In the genomic region with DNA sequence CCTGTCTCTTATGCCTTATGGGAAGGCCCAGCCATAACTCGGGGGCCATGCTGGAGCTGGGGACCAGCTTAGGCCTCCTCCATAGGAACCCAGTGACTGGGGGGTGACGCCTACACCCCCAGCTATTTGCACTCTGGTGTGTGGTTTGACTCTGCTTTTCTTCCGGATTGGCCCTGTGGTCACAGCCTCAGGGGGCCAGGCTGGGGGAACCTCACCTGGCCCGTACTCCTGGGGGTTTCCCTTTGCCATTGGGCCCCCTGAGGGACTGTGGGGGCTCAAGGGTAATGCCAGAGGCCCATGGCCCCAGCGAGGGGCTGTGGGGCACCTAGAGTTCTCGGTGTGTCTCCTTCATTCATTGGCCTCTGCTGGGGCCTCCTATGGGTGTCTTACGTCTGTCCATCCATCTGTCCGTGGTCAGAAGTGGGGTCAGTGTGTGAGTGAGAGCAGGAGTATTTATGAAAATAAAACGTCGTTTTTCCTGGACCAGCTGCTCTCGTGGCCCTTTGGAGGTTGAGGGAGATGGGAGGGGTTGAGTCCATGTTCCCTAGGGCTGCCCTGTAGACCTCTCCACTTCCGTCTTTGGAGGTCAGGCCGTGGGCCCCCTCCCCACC, we compare ENCODE assay signal across 8 cellular contexts. TPM values are rescaled to one million over a fixed set of nuclear protein-coding genes. Genes with fewer than 3 reads are reported as not detected.
DNase-seq lines count a peak whose midpoint lies in the region; ATAC-seq and TF ChIP-seq lines count a peak whose summit lies in the region.

No MANE protein-coding gene starts in this region.

- no peaks in the 10 kb centered on the region for H3K79me2 ChIP-seq in SU-DHL-6 (ENCODE audit: insufficient read depth, low read length)

- no peaks in the 10 kb centered on the region for H3K27me3 ChIP-seq in SU-DHL-6 (ENCODE audit: low read length)
- no peaks in the 10 kb centered on the region for H3K27me3 ChIP-seq in right cardiac atrium (ENCODE audit: control insufficient read depth, insufficient read depth)
- H3K27me3 ChIP-seq in HAP-1 (ENCODE audit: low read depth), result no peaks in the 10 kb centered on the region

- peak overlapping the region; percentile 55 for H3K4me2 ChIP-seq in SU-DHL-6 (ENCODE audit: low read depth, low read length, poor library complexity, severe bottlenecking)

- no peak overlapping the region for H2AFZ ChIP-seq in SU-DHL-6 (ENCODE audit: low read depth, low read length, severe bottlenecking)

- peak overlapping the region; percentile 73 for H3K4me3 Mint-ChIP-seq in stimulated activated naive CD8-positive, alpha-beta T cell treated with anti-CD3 and anti-CD28 coated beads, Interleukin-15, Interleukin-2, amounts not matched to agents 100 ng/mL and 50 ng/mL, for 24 hours

- WGBS in right cardiac atrium, result 30% methylated on average over 13 of the region's 13 CpGs

- ATAC-seq in HG02884 (IDR thresholded peaks at IDR 0.05; ENCODE audit: unreplicated experiment) (peak; percentile 39), right cardiac atrium (no peak)

- H4K20me1 ChIP-seq in SU-DHL-6 (ENCODE audit: low read depth, low read length), result no peaks in the 10 kb centered on the region

- H3K9ac ChIP-seq in SU-DHL-6 (ENCODE audit: low read length), result peak overlapping the region; percentile 47

- H3K36me3 ChIP-seq in SU-DHL-6 (ENCODE audit: low read length) (no peaks in the 10 kb centered on the region), HAP-1 (replicated peaks) (peaks cover 14% of the 10 kb centered on the region)

- H3K36me3 Mint-ChIP-seq in stimulated activated naive CD8-positive, alpha-beta T cell treated with anti-CD3 and anti-CD28 coated beads, Interleukin-15, Interleukin-2, amounts not matched to agents 100 ng/mL and 50 ng/mL, for 24 hours (ENCODE audit: low read depth), result peaks cover 5% of the 10 kb centered on the region

- no peaks in the 10 kb centered on the region for H3K9me3 ChIP-seq in SU-DHL-6 (ENCODE audit: insufficient read depth, low read length)
- no peaks in the 10 kb centered on the region for H3K9me3 ChIP-seq in right cardiac atrium (ENCODE audit: control insufficient read depth, low read length)
- no peaks in the 10 kb centered on the region for H3K9me3 ChIP-seq in HAP-1

- in situ Hi-C loops in HAP-1 (cut with MboI; ENCODE audit: low sequenced_read_pairs), result no loop called here

- H3K4me1 Mint-ChIP-seq in stimulated activated naive CD8-positive, alpha-beta T cell treated with anti-CD3 and anti-CD28 coated beads, Interleukin-15, Interleukin-2, amounts not matched to agents 100 ng/mL and 50 ng/mL, for 24 hours (ENCODE audit: low read depth), result peaks cover 74% of the 10 kb centered on the region

- H3K4me1 ChIP-seq in right cardiac atrium (ENCODE audit: control insufficient read depth, insufficient read depth, low read length), result peaks cover 14% of the 10 kb centered on the region
- no peaks in the 10 kb centered on the region for H3K4me1 ChIP-seq in HAP-1

- peaks cover 22% of the 10 kb centered on the region for H3F3A ChIP-seq in SU-DHL-6 (ENCODE audit: insufficient read depth)

- peak overlapping the region; percentile 94 for H3K27ac Mint-ChIP-seq in stimulated activated naive CD8-positive, alpha-beta T cell treated with anti-CD3 and anti-CD28 coated beads, Interleukin-15, Interleukin-2, amounts not matched to agents 100 ng/mL and 50 ng/mL, for 24 hours

- H3K27me3 Mint-ChIP-seq in stimulated activated naive CD8-positive, alpha-beta T cell treated with anti-CD3 and anti-CD28 coated beads, Interleukin-15, Interleukin-2, amounts not matched to agents 100 ng/mL and 50 ng/mL, for 24 hours, result no peaks in the 10 kb centered on the region

- TF ChIP-seq CTCF in SU-DHL-6 (IDR thresholded peaks at IDR 0.05; ENCODE audit: insufficient read depth, low read length, poor library complexity, severe bottlenecking), result no peak

- no peaks in the 10 kb centered on the region for H3K9me2 ChIP-seq in SU-DHL-6 (replicated peaks; ENCODE audit: insufficient read depth, low read length)

- peak; percentile 83 for DNase-seq in activated CD8-positive, alpha-beta memory T cell treated with anti-CD3 and anti-CD28 coated beads for 24 hours
- DNase-seq in activated CD8-positive, alpha-beta memory T cell treated with anti-CD3 and anti-CD28 coated beads, Interleukin-2, amount 50 U/mL, for 4 hours, result no peak
- no peak for DNase-seq in right cardiac atrium
- no peak for DNase-seq in HAP-1 (ENCODE audit: low spot score in 2 of 2)
- no peak for DNase-seq in midbrain (lab: John Stamatoyannopoulos, UW)

- H3K4me3 ChIP-seq in SU-DHL-6 (ENCODE audit: insufficient read depth, low read length, poor library complexity, severe bottlenecking) (peak overlapping the region; percentile 14), right cardiac atrium (ENCODE audit: low read length) (no peak overlapping the region), HAP-1 (no peak overlapping the region)

- H3K27ac ChIP-seq in SU-DHL-6 (ENCODE audit: low read depth, low read length) (peak overlapping the region; percentile 92), right cardiac atrium (ENCODE audit: low read length) (peak overlapping the region; percentile 82)

- no peaks in the 10 kb centered on the region for H3K9me3 Mint-ChIP-seq in stimulated activated naive CD8-positive, alpha-beta T cell treated with anti-CD3 and anti-CD28 coated beads, Interleukin-15, Interleukin-2, amounts not matched to agents 100 ng/mL and 50 ng/mL, for 24 hours

- intact Hi-C loops in right cardiac atrium (cut with DNase I), result no loop called here

RNA-seq across cellular contexts. Expression of gene SH3BP1, which starts 6.3 kb away (rescaled TPM):
- 1 to 10 TPM; 1.9 to 4.8 (median 3.1) TPM for total RNA-seq in right cardiac atrium
- polyA plus RNA-seq in right cardiac atrium, result 1.4 TPM

RNA-seq across cellular contexts. Expression of gene GGA1, which starts 24.6 kb away (rescaled TPM):
- 10 to 100 TPM; 23.3 to 29.0 (median 26.0) TPM for total RNA-seq in right cardiac atrium
- polyA plus RNA-seq in right cardiac atrium, result 27.2 TPM

RNA-seq across cellular contexts. Expression of gene PDXP, which starts 25.3 kb away (rescaled TPM):
- 10 to 100 TPM; 18.6 to 21.7 (median 20.4) TPM for total RNA-seq in right cardiac atrium
- 21.0 TPM for polyA plus RNA-seq in right cardiac atrium

RNA-seq across cellular contexts. Expression of gene LGALS1, which starts 42.2 kb away (rescaled TPM):
- 100 to 1,000 TPM; 438 to 693 (median 551) TPM for total RNA-seq in right cardiac atrium
- 1,338 TPM for polyA plus RNA-seq in right cardiac atrium

RNA-seq across cellular contexts. Expression of gene NOL12, which starts 53.0 kb away (rescaled TPM):
- total RNA-seq in right cardiac atrium, result 10 to 100 TPM; 13.5 to 16.4 (median 14.4) TPM
- polyA plus RNA-seq in right cardiac atrium, result 16.3 TPM
